In genomic region chr5:34517249-34517648, GRCh38 we compare ENCODE assay signal across 21 cellular contexts.
DNase-seq lines count a peak whose midpoint lies in the region; ATAC-seq and TF ChIP-seq lines count a peak whose summit lies in the region.
"Had no signal": no experiment of that assay in that cellular context is flagged by ENCODE, and none has a peak within 500 bp of the region (broad histone marks: within the 10 kb centered on the region; RNA-seq: fewer than 3 reads in every experiment).

No MANE protein-coding gene starts in this region.

- no peaks in the 10 kb centered on the region for H4K20me1 ChIP-seq in PC-9 (ENCODE audit: insufficient read depth)

- DNase-seq in activated CD4-positive, alpha-beta T cell treated with anti-CD3 and anti-CD28 coated beads for 36 hours, result no peak
- no peak for DNase-seq in activated CD4-positive, alpha-beta T cell treated with anti-CD3 and anti-CD28 coated beads, Interleukin-2, amount 50 U/mL, for 4 hours
- DNase-seq in PC-9, result peak in 1 of 2 experiments; percentile 76
- peak; percentile 75 for DNase-seq in epithelial cell of esophagus (ENCODE audit: low read depth)
- no peak for DNase-seq in thoracic aorta (ENCODE audit: low spot score)
- DNase-seq in activated CD8-positive, alpha-beta memory T cell treated with anti-CD3 and anti-CD28 coated beads, Interleukin-2, amount 50 U/mL, for 4 hours, result no peak
- DNase-seq in NCI-H446 (lab: John Stamatoyannopoulos, UW), result no peak
- DNase-seq: ACHN; activated CD4-positive, alpha-beta T cell treated with anti-CD3 and anti-CD28 coated beads, Interleukin-2, amount 10 ng/mL, durations not matched to agents 24 days and 14 days; anterior cingulate cortex; COR-L47; effector CD4-positive, alpha-beta T cell; H9; heart right ventricle; NCI-H446 treated with DMSO at 0.1 percent for 48 hours; posterior cingulate gyrus; stimulated activated CD4-positive, alpha-beta T cell treated with anti-CD3 and anti-CD28 coated beads, Interleukin-12 subunit alpha, Interleukin-12 subunit beta, amount 100 ng/mL, for 4 hours; T1000 had no signal

- H3K9me3 Mint-ChIP-seq in activated CD4-positive, alpha-beta T cell treated with anti-CD3 and anti-CD28 coated beads for 36 hours (ENCODE audit: low read depth), result no peaks in the 10 kb centered on the region
- H3K9me3 Mint-ChIP-seq: activated CD4-positive, alpha-beta T cell treated with anti-CD3 and anti-CD28 coated beads, Interleukin-2, amount 10 ng/mL, durations not matched to agents 24 days and 14 days; activated T-helper 1 cell treated with anti-CD3 and anti-CD28 coated beads, Interleukin-12 subunit alpha, Interleukin-12 subunit beta, Interleukin-2, Interleukin-4 antibody, amounts not matched to agents 30 ng/mL and 10 ng/mL and 1 ng/mL, durations not matched to agents 14 hours and 24 hours and 36 hours; H9 had no signal

- TF ChIP-seq CTCF in PC-9 (conservative IDR thresholded peaks at IDR 0.05), result no peak
- TF ChIP-seq CTCF in epithelial cell of esophagus (IDR thresholded peaks at IDR 0.05; ENCODE audit: insufficient read depth, low read depth, low read length, missing control alignments), result no peak
- no peak for TF ChIP-seq CTCF in thoracic aorta (IDR thresholded peaks at IDR 0.05)

- H3K4me1 Mint-ChIP-seq in activated CD4-positive, alpha-beta T cell treated with anti-CD3 and anti-CD28 coated beads for 36 hours, result peaks cover 5% of the 10 kb centered on the region
- H3K4me1 Mint-ChIP-seq: activated CD4-positive, alpha-beta T cell treated with anti-CD3 and anti-CD28 coated beads, Interleukin-2, amount 10 ng/mL, durations not matched to agents 24 days and 14 days had no signal

- H3K27ac ChIP-seq in PC-9, result peak overlapping the region; percentile 21; the same call in 1 of the 2 replicates
- peak overlapping the region; percentile 86 to 87 for H3K27ac ChIP-seq in thoracic aorta
- H3K27ac ChIP-seq: heart right ventricle had no signal

- no TSS peak for BruUV-seq in PC-9 (replicated peaks; lab: Mats Ljungman, UMichigan)

- CTCF ChIA-PET in activated CD4-positive, alpha-beta T cell treated with anti-CD3 and anti-CD28 coated beads for 36 hours (lab: Charles Lee), result interaction anchor here (0.6 to 0.9 kb wide), 2 partner anchors 12 to 32 kb away, joined by 3 read pairs; no protein-coding TSS in a partner anchor
- CTCF ChIA-PET in PC-9 (lab: Charles Lee), result no interaction called here

- H3K4me1 ChIP-seq in PC-9 (replicated peaks; ENCODE audit: insufficient read depth) (peaks cover 38% of the 10 kb centered on the region), thoracic aorta (ENCODE audit: control insufficient read depth in 1 of 2, low read depth in 2 of 2) (peaks cover 12 to 39% of the 10 kb centered on the region in 2 donors)

- no peaks in the 10 kb centered on the region for H3K36me3 ChIP-seq in PC-9 (ENCODE audit: low read depth)
- H3K36me3 ChIP-seq in thoracic aorta, result no peaks in the 10 kb centered on the region
- H3K36me3 ChIP-seq: heart right ventricle had no signal

- H3K27me3 Mint-ChIP-seq in activated CD4-positive, alpha-beta T cell treated with anti-CD3 and anti-CD28 coated beads for 36 hours, result peaks cover 23% of the 10 kb centered on the region

- intact Hi-C loops in activated CD4-positive, alpha-beta T cell treated with anti-CD3 and anti-CD28 coated beads for 36 hours (cut with DNase I, micrococcal nuclease), result no loop called here
- intact Hi-C loops in PC-9 (cut with micrococcal nuclease; ENCODE audit: unreplicated experiment), result no loop called here

- no peak overlapping the region for H3K4me3 Mint-ChIP-seq in activated CD4-positive, alpha-beta T cell treated with anti-CD3 and anti-CD28 coated beads for 36 hours
- H3K4me3 Mint-ChIP-seq: activated CD4-positive, alpha-beta T cell treated with anti-CD3 and anti-CD28 coated beads, Interleukin-2, amount 10 ng/mL, durations not matched to agents 24 days and 14 days; activated T-helper 1 cell treated with anti-CD3 and anti-CD28 coated beads, Interleukin-12 subunit alpha, Interleukin-12 subunit beta, Interleukin-2, Interleukin-4 antibody, amounts not matched to agents 30 ng/mL and 10 ng/mL and 1 ng/mL, durations not matched to agents 14 hours and 24 hours and 36 hours; H9 had no signal

- H2AFZ ChIP-seq in PC-9, result no peak overlapping the region

- peak; percentile 80 for ATAC-seq in activated CD4-positive, alpha-beta T cell treated with anti-CD3 and anti-CD28 coated beads for 36 hours
- ATAC-seq in thoracic aorta (ENCODE audit: insufficient number of reproducible peaks, low FRiP score, low read depth) (no peak), HG03342 (IDR thresholded peaks at IDR 0.05; ENCODE audit: unreplicated experiment) (no peak)
- ATAC-seq: heart right ventricle, left lobe of liver had no signal

- H3K9me3 ChIP-seq in PC-9 (ENCODE audit: insufficient read depth, low read depth) (peaks cover 3% of the 10 kb centered on the region; the same call in 1 of the 2 replicates), thoracic aorta (no peaks in the 10 kb centered on the region)
- H3K9me3 ChIP-seq: heart right ventricle had no signal

- 0 out of 2 replicates have a peak overlapping the region, but pooled peaks have one; percentile 0 for H3K4me2 ChIP-seq in PC-9

- POLR2A ChIA-PET in activated CD4-positive, alpha-beta T cell treated with anti-CD3 and anti-CD28 coated beads for 36 hours (lab: Charles Lee), result no interaction called here
- POLR2A ChIA-PET in PC-9 (lab: Charles Lee; ENCODE audit: unreplicated experiment), result no interaction called here

- H3K27me3 ChIP-seq in PC-9 (ENCODE audit: insufficient read depth, low read depth), result no peaks in the 10 kb centered on the region
- no peaks in the 10 kb centered on the region for H3K27me3 ChIP-seq in thoracic aorta (replicated peaks; ENCODE audit: insufficient read depth)
- H3K27me3 ChIP-seq: heart right ventricle had no signal

- H3K4me3 ChIP-seq in PC-9, result no peak overlapping the region
- H3K4me3 ChIP-seq in epithelial cell of esophagus (ENCODE audit: low read length), result no peak overlapping the region
- no peak overlapping the region for H3K4me3 ChIP-seq in thoracic aorta
- H3K4me3 ChIP-seq: heart right ventricle had no signal

- H3K79me2 ChIP-seq in PC-9 (ENCODE audit: low read depth), result no peaks in the 10 kb centered on the region

- H3K27ac Mint-ChIP-seq in activated CD4-positive, alpha-beta T cell treated with anti-CD3 and anti-CD28 coated beads for 36 hours, result no peak overlapping the region
- H3K27ac Mint-ChIP-seq: activated CD4-positive, alpha-beta T cell treated with anti-CD3 and anti-CD28 coated beads, Interleukin-2, amount 10 ng/mL, durations not matched to agents 24 days and 14 days; activated T-helper 1 cell treated with anti-CD3 and anti-CD28 coated beads, Interleukin-12 subunit alpha, Interleukin-12 subunit beta, Interleukin-2, Interleukin-4 antibody, amounts not matched to agents 30 ng/mL and 10 ng/mL and 1 ng/mL, durations not matched to agents 14 hours and 24 hours and 36 hours; H9 had no signal

- H3K9me2 ChIP-seq in PC-9 (ENCODE audit: insufficient read depth), result no peaks in the 10 kb centered on the region

- H3F3A ChIP-seq in PC-9 (ENCODE audit: insufficient read depth, low read depth), result peaks cover 11% of the 10 kb centered on the region; the same call in 1 of the 2 replicates

- no peaks in the 10 kb centered on the region for H3K36me3 Mint-ChIP-seq in activated CD4-positive, alpha-beta T cell treated with anti-CD3 and anti-CD28 coated beads for 36 hours (ENCODE audit: low read depth)
